In genomic region chr1:245142171-245142798, GRCh38 we compare ENCODE assay signal across 2 cellular contexts.
TF ChIP-seq lines count a peak whose summit lies in the region.

No MANE protein-coding gene starts in this region.

TF ChIP-seq in HepG2, 621 proteins besides CTCF, POLR2A, EP300 and RAD21:
- no peak for TF ChIP-seq ZUFSP (CRISPR knock-in tag; IDR thresholded peaks at IDR 0.05; ENCODE audit: borderline replicate concordance)
- no peak for TF ChIP-seq ATF3 (CRISPR knock-in tag; IDR thresholded peaks at IDR 0.05)
- no peak for TF ChIP-seq FOXO4 (CRISPR knock-in tag; conservative IDR thresholded peaks at IDR 0.05)
- TF ChIP-seq GLI4 (CRISPR knock-in tag; IDR thresholded peaks at IDR 0.05; ENCODE audit: borderline replicate concordance) = no peak
- peak; percentile 20; the same call in 1 of the 2 replicates for TF ChIP-seq CREB1 (IDR thresholded peaks at IDR 0.05)
- no peak for TF ChIP-seq CREB1 (CRISPR knock-in tag; IDR thresholded peaks at IDR 0.05)
- TF ChIP-seq TCF12 (IDR thresholded peaks at IDR 0.05) = no peak
- no peak for TF ChIP-seq TCF12 (CRISPR knock-in tag; IDR thresholded peaks at IDR 0.05)

TF ChIP-seq in K562, 482 proteins besides CTCF, POLR2A, EP300 and RAD21:
- TF ChIP-seq HMBOX1 (IDR thresholded peaks at IDR 0.05) (peak; percentile 99), ZNF277 (CRISPR knock-in tag; IDR thresholded peaks at IDR 0.05; ENCODE audit: borderline replicate concordance) (no peak), MIER1 (IDR thresholded peaks at IDR 0.05; ENCODE audit: low read depth) (no peak), ZNF124 (CRISPR knock-in tag; IDR thresholded peaks at IDR 0.05) (no peak), RBBP5 (IDR thresholded peaks at IDR 0.05; ENCODE audit: borderline replicate concordance, insufficient read depth, low read length, poor library complexity, severe bottlenecking) (no peak), TRIM24 (IDR thresholded peaks at IDR 0.05) (peak; percentile 82 to 85), ZC3H4 (CRISPR knock-in tag; IDR thresholded peaks at IDR 0.05; ENCODE audit: borderline replicate concordance) (peak; percentile 40; the same call in 1 of the 2 replicates), KLF16 (IDR thresholded peaks at IDR 0.05) (peak; percentile 81)
